Comparison of ENCODE assay signal across 20 cellular contexts in the genomic region with DNA sequence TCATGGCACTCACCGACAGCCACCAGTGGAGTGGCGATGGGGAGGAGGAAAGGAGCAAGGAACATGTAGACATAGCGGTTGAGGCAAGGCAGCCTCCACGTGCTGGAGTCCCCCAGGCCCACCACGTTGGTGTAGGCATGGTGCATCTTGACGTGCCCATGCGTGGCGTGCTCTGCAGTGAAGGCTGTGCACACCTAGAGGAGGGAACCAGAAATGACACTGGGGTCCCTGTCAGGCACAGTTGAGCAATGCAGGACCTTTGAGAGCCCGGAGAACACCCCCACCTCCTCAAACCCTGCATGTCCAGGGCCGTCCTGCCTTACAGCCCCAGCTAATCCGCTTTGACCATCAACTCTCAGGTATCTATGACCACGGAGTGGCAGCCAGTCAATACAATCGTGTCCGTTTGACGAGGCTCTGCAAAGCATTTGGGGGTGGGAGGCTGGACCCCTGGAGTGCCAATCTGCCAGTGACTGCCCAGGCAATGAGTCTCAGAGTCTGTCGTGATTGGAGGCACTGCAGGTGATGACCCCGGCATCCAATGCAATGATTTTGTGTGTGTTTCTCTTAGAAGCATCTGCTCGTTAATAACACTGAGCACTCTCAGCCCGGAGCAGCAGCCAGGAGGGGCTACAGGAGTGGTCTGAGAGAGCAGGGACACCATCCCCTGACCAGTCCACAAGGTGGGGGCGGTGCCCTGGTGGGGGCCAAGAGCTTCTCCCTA. TPM values are rescaled to one million over a fixed set of nuclear protein-coding genes. Genes with fewer than 3 reads are reported as not detected.
A peak's percentile ranks its signal among the peaks of the same experiment; 100 is the strongest.
DNase-seq lines count a peak whose midpoint lies in the region; ATAC-seq, FAIRE-seq and TF ChIP-seq lines count a peak whose summit lies in the region.
"Had no signal": no experiment of that assay in that cellular context is flagged by ENCODE, and none has a peak within 500 bp of the region (broad histone marks: within the 10 kb centered on the region; RNA-seq: fewer than 3 reads in every experiment).

No MANE protein-coding gene starts in this region.

- no peak overlapping the region for H3K9ac ChIP-seq in HepG2 (ENCODE audit: insufficient read depth, low read depth, low read length)
- no peak overlapping the region for H3K9ac ChIP-seq in endodermal cell (ENCODE audit: extremely low read depth, low read length, poor library complexity, severe bottlenecking)
- H3K9ac ChIP-seq: KMS-11 had no signal

- H3K27ac Mint-ChIP-seq in endodermal cell (no peak overlapping the region), CD14-positive monocyte (no peak overlapping the region)
- H3K27ac Mint-ChIP-seq: CD4-positive, alpha-beta memory T cell had no signal

- no peak overlapping the region for H2AFZ ChIP-seq in HepG2 (ENCODE audit: low read length)

- TF ChIP-seq RAD21 in HepG2 (CRISPR knock-in tag; IDR thresholded peaks at IDR 0.05), result no peak

- ATAC-seq in HepG2 (peak; percentile 64), right lobe of liver (no peak), GM21423 (IDR thresholded peaks at IDR 0.05; ENCODE audit: unreplicated experiment) (no peak)
- ATAC-seq: GM12878 had no signal

- FAIRE-seq in HepG2 (lab: Jason Lieb, UNC) (no peak), urothelium cell line (lab: Jason Lieb, UNC) (peak; percentile 27)
- FAIRE-seq: GM12878, GM18507, H54 had no signal

- H3K4me2 ChIP-seq in HepG2 (ENCODE audit: low read depth, low read length), result no peak overlapping the region
- H3K4me2 ChIP-seq: KMS-11 had no signal

- no peak overlapping the region for H3K4me3 Mint-ChIP-seq in endodermal cell
- no peak overlapping the region for H3K4me3 Mint-ChIP-seq in CD14-positive monocyte
- H3K4me3 Mint-ChIP-seq: CD4-positive, alpha-beta memory T cell had no signal

- H3K4me1 Mint-ChIP-seq in endodermal cell, result no peaks in the 10 kb centered on the region
- H3K4me1 Mint-ChIP-seq in CD14-positive monocyte, result peaks cover 32% of the 10 kb centered on the region
- H3K4me1 Mint-ChIP-seq: CD4-positive, alpha-beta memory T cell had no signal

- no peaks in the 10 kb centered on the region for H3K36me3 Mint-ChIP-seq in endodermal cell (ENCODE audit: low read depth)
- H3K36me3 Mint-ChIP-seq in CD14-positive monocyte, result no peaks in the 10 kb centered on the region
- H3K36me3 Mint-ChIP-seq: CD4-positive, alpha-beta memory T cell had no signal

- no peak overlapping the region for H3K27ac ChIP-seq in HepG2 (ENCODE audit: extremely low read length, insufficient read depth, low read length)
- H3K27ac ChIP-seq in right lobe of liver, result no peak overlapping the region
- H3K27ac ChIP-seq in endodermal cell (ENCODE audit: low read depth, low read length), result no peak overlapping the region
- H3K27ac ChIP-seq: 22Rv1, KMS-11 had no signal

- TF ChIP-seq POLR2A in HepG2 (IDR thresholded peaks at IDR 0.05; ENCODE audit: insufficient read depth in 1 of 2, low read depth in 2 of 2, low read length in 2 of 2) (no peak), right lobe of liver (IDR thresholded peaks at IDR 0.05) (no peak)

- H3K27me3 Mint-ChIP-seq in endodermal cell (ENCODE audit: insufficient read depth) (peaks cover 20% of the 10 kb centered on the region), CD14-positive monocyte (ENCODE audit: low read depth in 3 of 3) (peaks cover 3 to 16% (median 14%) of the 10 kb centered on the region in 3 donors)

- H3K9me3 Mint-ChIP-seq in endodermal cell, result no peaks in the 10 kb centered on the region
- peaks cover 0 to 5% (median 0%) of the 10 kb centered on the region in 7 donors for H3K9me3 Mint-ChIP-seq in CD14-positive monocyte

- TF ChIP-seq EP300 in HepG2 (IDR thresholded peaks at IDR 0.05; ENCODE audit: low read depth in 2 of 2, low read length in 2 of 2) (no peak), HepG2 (CRISPR knock-in tag; IDR thresholded peaks at IDR 0.05; ENCODE audit: borderline replicate concordance) (no peak)

- H4K20me1 ChIP-seq in HepG2 (ENCODE audit: insufficient read depth, low read length), result no peaks in the 10 kb centered on the region

- H3K4me1 ChIP-seq in HepG2 (ENCODE audit: insufficient read depth, low read length), result peaks cover 12% of the 10 kb centered on the region
- peaks cover 0 to under 1% (median 0%) of the 10 kb centered on the region in 4 donors for H3K4me1 ChIP-seq in right lobe of liver
- H3K4me1 ChIP-seq in endodermal cell (ENCODE audit: control insufficient read depth, insufficient read depth, low read length), result no peaks in the 10 kb centered on the region
- H3K4me1 ChIP-seq: Caco-2 had no signal

- H3K79me2 ChIP-seq in HepG2 (ENCODE audit: insufficient read depth, low read length), result no peaks in the 10 kb centered on the region

- H3K9me3 ChIP-seq in HepG2 (ENCODE audit: low read length) (no peaks in the 10 kb centered on the region), right lobe of liver (no peaks in the 10 kb centered on the region), endodermal cell (ENCODE audit: control insufficient read depth, low read length) (no peaks in the 10 kb centered on the region)
- H3K9me3 ChIP-seq: Caco-2 had no signal

- H3K36me3 ChIP-seq in HepG2 (replicated peaks in 1 of 2; ENCODE audit: control insufficient read depth in 1 of 2, insufficient read depth in 2 of 2, low read length in 2 of 2), result no peaks in the 10 kb centered on the region
- no peaks in the 10 kb centered on the region for H3K36me3 ChIP-seq in right lobe of liver
- H3K36me3 ChIP-seq in endodermal cell (ENCODE audit: control insufficient read depth, insufficient read depth, low read length), result no peaks in the 10 kb centered on the region

- H3K4me3 ChIP-seq in HepG2 (replicated peaks in 1 of 3; ENCODE audit: insufficient read depth in 1 of 3, low read depth in 2 of 3, low read length in 3 of 3) (no peak overlapping the region), right lobe of liver (no peak overlapping the region), endodermal cell (ENCODE audit: low read length) (no peak overlapping the region)
- H3K4me3 ChIP-seq: GM12878 had no signal

- intact Hi-C loops in HepG2 (cut with micrococcal nuclease; ENCODE audit: unreplicated experiment) (no loop called here), right lobe of liver (cut with DNase I) (no loop called here), CD14-positive monocyte (cut with micrococcal nuclease) (no loop called here)

- peaks cover 15 to 70% of the 10 kb centered on the region in 2 experiments; a peak in 4 of 5 replicates for H3K27me3 ChIP-seq in HepG2 (ENCODE audit: control insufficient read depth in 1 of 2, insufficient read depth in 2 of 2, low read length in 2 of 2)
- no peaks in the 10 kb centered on the region for H3K27me3 ChIP-seq in right lobe of liver
- peaks cover 7% of the 10 kb centered on the region for H3K27me3 ChIP-seq in endodermal cell (ENCODE audit: control insufficient read depth, insufficient read depth, low read length, poor library complexity, severe bottlenecking)

- BruUV-seq in HepG2 (replicated peaks; lab: Mats Ljungman, UMichigan), result no TSS peak

- DNase-seq in HepG2 (ENCODE audit: low spot score), result no peak
- no peak for DNase-seq in right lobe of liver
- DNase-seq in NCI-H69 (lab: John Stamatoyannopoulos, UW), result peak; percentile 23
- peak; percentile 59 for DNase-seq in endodermal cell
- no peak for DNase-seq in urothelium cell line (ENCODE audit: low spot score)
- no peak for DNase-seq in CD14-positive monocyte (ENCODE audit: low spot score)
- no peak for DNase-seq in G401 (ENCODE audit: low spot score)
- DNase-seq: AML-193; C1 segment of cervical spinal cord; Caco-2; CD4-positive, alpha-beta memory T cell; DND-41; GF-D8 had no signal

- in situ Hi-C loops in HepG2 (cut with HindIII; ENCODE audit: extremely low pct_ligation_motif_present, low pct_unique_long_range_greater_than_20kb), result no loop called here
- in situ Hi-C loops in G401 (cut with HindIII; ENCODE audit: low sequenced_read_pairs), result no loop called here

- POLR2A ChIA-PET in HepG2 (lab: Yijun Ruan, JAX), result interaction anchor here (2.8 kb wide), 1 partner anchor 10 kb away, joined by 17 read pairs; a partner anchor contains a TSS

- CTCF ChIA-PET in HepG2 (lab: Yijun Ruan, JAX; ENCODE audit: low intra/inter-chr PET ratio, low total read pairs), result no interaction called here

- TF ChIP-seq CTCF in HepG2 (CRISPR knock-in tag; IDR thresholded peaks at IDR 0.05) (no peak), right lobe of liver (IDR thresholded peaks at IDR 0.05) (no peak), endodermal cell (conservative IDR thresholded peaks at IDR 0.05) (no peak), CD14-positive monocyte (IDR thresholded peaks at IDR 0.05) (no peak)

- 29% methylated on average over 18 of the region's 20 CpGs for whole genome bisulfite sequencing in HepG2 (ENCODE audit: low lambda C conversion rate)
- WGBS in right lobe of liver (ENCODE audit: insufficient coverage, low coverage, low lambda C conversion rate, missing lambda C conversion rate), result 100% methylated on average over 1 of the region's 20 CpGs
- 84 to 85% methylated on average over 17 to 20 of the region's 20 CpGs for WGBS in endodermal cell (ENCODE audit: insufficient coverage in 1 of 2, insufficient read length in 1 of 2), 2 experiments

RNA-seq across cellular contexts. Expression of a gene that starts 9.9 kb away (rescaled TPM):
- total RNA-seq in HepG2 (2016; rRNA removed; fragmentation: Illumina TruSeq; extraction: Trizol) (99.0 and 116 TPM in 2 replicates), right lobe of liver (10 to 100 TPM in 2 of 6 experiments, 1 to 10 TPM in 4; 7.7 to 18.7 (median 8.6) TPM), endodermal cell (10 to 100 TPM; 17.3 to 19.4 TPM)
- total RNA-seq in HepG2 (2016; cell fraction: cytosol; rRNA removed; fragmentation: Illumina TruSeq; extraction: Trizol; ENCODE audit: low read depth), result 17.2 and 18.6 TPM in 2 replicates
- 96.0 and 122 TPM in 2 replicates for total RNA-seq in HepG2 (2016; cell fraction: insoluble cytoplasmic fraction; rRNA removed; fragmentation: Illumina TruSeq; extraction: Trizol)
- 33.1 and 34.8 TPM in 2 replicates for total RNA-seq in HepG2 (2016; cell fraction: membrane; rRNA removed; fragmentation: Illumina TruSeq; extraction: Trizol)
- 59.6 and 66.9 TPM in 2 replicates for total RNA-seq in HepG2 (2016; cell fraction: nucleus; rRNA removed; fragmentation: Illumina TruSeq; extraction: Trizol)
- polyA plus RNA-seq in HepG2 (2011; rRNA removed) (23.4 and 27.7 TPM in 2 replicates), CD14-positive monocyte (1 to 10 TPM; 6.2 to 7.3 TPM)
- 25.9 and 36.5 TPM in 2 replicates for polyA plus RNA-seq in HepG2 (2011; cell fraction: cytosol; rRNA removed)
- 50.2 and 50.3 TPM in 2 replicates for polyA plus RNA-seq in HepG2 (2011; cell fraction: nucleus; rRNA removed)
- polyA plus RNA-seq in HepG2 (2012), result 12.3 and 15.3 TPM in 2 replicates
- polyA plus RNA-seq in HepG2 (2016; cell fraction: cytosol; fragmentation: Illumina TruSeq; extraction: Trizol; ENCODE audit: low read depth), result 13.6 and 16.1 TPM in 2 replicates
- 83.4 and 93.7 TPM in 2 replicates for polyA plus RNA-seq in HepG2 (2016; cell fraction: insoluble cytoplasmic fraction; fragmentation: Illumina TruSeq; extraction: Trizol; ENCODE audit: low read depth)
- polyA plus RNA-seq in HepG2 (2016; cell fraction: membrane; fragmentation: Illumina TruSeq; extraction: Trizol; ENCODE audit: low read depth), result 21.8 and 25.0 TPM in 2 replicates
- 111 and 113 TPM in 2 replicates for polyA plus RNA-seq in HepG2 (2016; cell fraction: nucleus; fragmentation: Illumina TruSeq; extraction: Trizol; ENCODE audit: insufficient read depth, low read depth)
- polyA minus RNA-seq in HepG2 (2011; rRNA and poly(A)+ RNA removed; ENCODE audit: low replicate concordance), result 11.0 and 40.8 TPM in 2 replicates
- polyA minus RNA-seq in HepG2 (2011; cell fraction: cytosol; rRNA and poly(A)+ RNA removed), result 14.0 and 15.4 TPM in 2 replicates
- polyA minus RNA-seq in HepG2 (2011; cell fraction: nucleus; rRNA and poly(A)+ RNA removed), result 10.0 and 10.6 TPM in 2 replicates
- polyA plus RNA-seq in endodermal cell (2013, experiment 1 of 2), result 14.8 TPM
- 13.9 TPM for polyA plus RNA-seq in endodermal cell (2013, experiment 2 of 2)
- total RNA-seq in G401 (2014; rRNA removed; shearing (Covaris generic)), result 120 and 154 TPM in 2 replicates

RNA-seq across cellular contexts. Expression of a gene that starts 10.8 kb away (rescaled TPM):
- total RNA-seq in HepG2 (2016; rRNA removed; fragmentation: Illumina TruSeq; extraction: Trizol) (0.11 TPM in 1 of 2 replicates, not detected in the other), right lobe of liver (1 to 10 TPM; 2.1 to 6.1 (median 3.7) TPM), endodermal cell (1 to 10 TPM; 4.7 to 5.7 TPM)
- total RNA-seq in HepG2 (2016; cell fraction: cytosol; rRNA removed; fragmentation: Illumina TruSeq; extraction: Trizol; ENCODE audit: low read depth), result 0.09 TPM in 1 of 2 replicates, not detected in the other
- 0.11 TPM in 1 of 2 replicates, not detected in the other for total RNA-seq in HepG2 (2016; cell fraction: insoluble cytoplasmic fraction; rRNA removed; fragmentation: Illumina TruSeq; extraction: Trizol)
- total RNA-seq in HepG2 (2016; cell fraction: membrane; rRNA removed; fragmentation: Illumina TruSeq; extraction: Trizol), result not detected in 2 replicates
- total RNA-seq in HepG2 (2016; cell fraction: nucleus; rRNA removed; fragmentation: Illumina TruSeq; extraction: Trizol), result 0.28 TPM in 1 of 2 replicates, not detected in the other
- polyA plus RNA-seq in HepG2 (2011; rRNA removed) (0.11 and 0.20 TPM in 2 replicates), CD14-positive monocyte (not detected)
- 0.14 and 0.15 TPM in 2 replicates for polyA plus RNA-seq in HepG2 (2011; cell fraction: cytosol; rRNA removed)
- 0.47 and 1.1 TPM in 2 replicates for polyA plus RNA-seq in HepG2 (2011; cell fraction: nucleus; rRNA removed)
- polyA plus RNA-seq in HepG2 (2012), result not detected in 2 replicates
- 0.18 TPM in 1 of 2 replicates, not detected in the other for polyA plus RNA-seq in HepG2 (2016; cell fraction: cytosol; fragmentation: Illumina TruSeq; extraction: Trizol; ENCODE audit: low read depth)
- 0.10 TPM in 1 of 2 replicates, not detected in the other for polyA plus RNA-seq in HepG2 (2016; cell fraction: insoluble cytoplasmic fraction; fragmentation: Illumina TruSeq; extraction: Trizol; ENCODE audit: low read depth)
- polyA plus RNA-seq in HepG2 (2016; cell fraction: membrane; fragmentation: Illumina TruSeq; extraction: Trizol; ENCODE audit: low read depth), result not detected in 2 replicates
- polyA plus RNA-seq in HepG2 (2016; cell fraction: nucleus; fragmentation: Illumina TruSeq; extraction: Trizol; ENCODE audit: insufficient read depth, low read depth), result not detected in 2 replicates
- 0.32 TPM in 1 of 2 replicates, not detected in the other for polyA minus RNA-seq in HepG2 (2011; rRNA and poly(A)+ RNA removed; ENCODE audit: low replicate concordance)
- polyA minus RNA-seq in HepG2 (2011; cell fraction: cytosol; rRNA and poly(A)+ RNA removed), result not detected in 2 replicates
- polyA minus RNA-seq in HepG2 (2011; cell fraction: nucleus; rRNA and poly(A)+ RNA removed), result not detected in 2 replicates
- polyA plus RNA-seq in endodermal cell (2013, experiment 1 of 2), result 0.68 TPM
- polyA plus RNA-seq in endodermal cell (2013, experiment 2 of 2), result 0.33 TPM
- total RNA-seq in G401 (2014; rRNA removed; shearing (Covaris generic)), result not detected in 2 replicates
- total RNA-seq: CD4-positive, alpha-beta memory T cell; GM12878; HT-29 had no signal
- polyA plus RNA-seq: CD4-positive, alpha-beta memory T cell; GM12878 had no signal

RNA-seq across cellular contexts. Expression of a gene that starts 23.0 kb away (rescaled TPM):
- total RNA-seq in HepG2 (2016; rRNA removed; fragmentation: Illumina TruSeq; extraction: Trizol) (0.11 TPM in 1 of 2 replicates, not detected in the other), right lobe of liver (under 1 TPM in 2 of 6 experiments, not detected in 4; 0.10 to 0.13 TPM), endodermal cell (under 1 TPM; 0.24 to 0.31 TPM)
- total RNA-seq in HepG2 (2016; cell fraction: cytosol; rRNA removed; fragmentation: Illumina TruSeq; extraction: Trizol; ENCODE audit: low read depth), result not detected in 2 replicates
- total RNA-seq in HepG2 (2016; cell fraction: insoluble cytoplasmic fraction; rRNA removed; fragmentation: Illumina TruSeq; extraction: Trizol), result 0.15 TPM in 1 of 2 replicates, not detected in the other
- total RNA-seq in HepG2 (2016; cell fraction: membrane; rRNA removed; fragmentation: Illumina TruSeq; extraction: Trizol), result not detected in 2 replicates
- 0.28 and 0.44 TPM in 2 replicates for total RNA-seq in HepG2 (2016; cell fraction: nucleus; rRNA removed; fragmentation: Illumina TruSeq; extraction: Trizol)
- polyA plus RNA-seq in HepG2 (2011; rRNA removed) (0.03 and 0.07 TPM in 2 replicates), CD14-positive monocyte (not detected)
- 0.01 TPM in 2 replicates for polyA plus RNA-seq in HepG2 (2011; cell fraction: cytosol; rRNA removed)
- polyA plus RNA-seq in HepG2 (2011; cell fraction: nucleus; rRNA removed), result 0.17 and 0.29 TPM in 2 replicates
- polyA plus RNA-seq in HepG2 (2012), result 0.03 and 0.08 TPM in 2 replicates
- polyA plus RNA-seq in HepG2 (2016; cell fraction: cytosol; fragmentation: Illumina TruSeq; extraction: Trizol; ENCODE audit: low read depth), result not detected in 2 replicates
- not detected in 2 replicates for polyA plus RNA-seq in HepG2 (2016; cell fraction: insoluble cytoplasmic fraction; fragmentation: Illumina TruSeq; extraction: Trizol; ENCODE audit: low read depth)
- not detected in 2 replicates for polyA plus RNA-seq in HepG2 (2016; cell fraction: membrane; fragmentation: Illumina TruSeq; extraction: Trizol; ENCODE audit: low read depth)
- polyA plus RNA-seq in HepG2 (2016; cell fraction: nucleus; fragmentation: Illumina TruSeq; extraction: Trizol; ENCODE audit: insufficient read depth, low read depth), result 0.15 and 0.44 TPM in 2 replicates
- polyA minus RNA-seq in HepG2 (2011; rRNA and poly(A)+ RNA removed; ENCODE audit: low replicate concordance), result 0.14 TPM in 1 of 2 replicates, not detected in the other
- polyA minus RNA-seq in HepG2 (2011; cell fraction: cytosol; rRNA and poly(A)+ RNA removed), result not detected in 2 replicates
- 0.52 TPM in 1 of 2 replicates, not detected in the other for polyA minus RNA-seq in HepG2 (2011; cell fraction: nucleus; rRNA and poly(A)+ RNA removed)
- 0.36 TPM for polyA plus RNA-seq in endodermal cell (2013, experiment 1 of 2)
- polyA plus RNA-seq in endodermal cell (2013, experiment 2 of 2), result 0.33 TPM
- total RNA-seq in G401 (2014; rRNA removed; shearing (Covaris generic)), result 0.37 and 1.3 TPM in 2 replicates
- polyA plus RNA-seq: CD4-positive, alpha-beta memory T cell had no signal

RNA-seq across cellular contexts. Expression of a gene that starts 40.4 kb away (rescaled TPM):
- total RNA-seq in HepG2 (2016; rRNA removed; fragmentation: Illumina TruSeq; extraction: Trizol) (0.04 TPM in 1 of 2 replicates, not detected in the other), right lobe of liver (not detected), endodermal cell (under 1 TPM; 0.11 to 0.13 TPM)
- total RNA-seq in HepG2 (2016; cell fraction: cytosol; rRNA removed; fragmentation: Illumina TruSeq; extraction: Trizol; ENCODE audit: low read depth), result not detected in 2 replicates
- not detected in 2 replicates for total RNA-seq in HepG2 (2016; cell fraction: insoluble cytoplasmic fraction; rRNA removed; fragmentation: Illumina TruSeq; extraction: Trizol)
- total RNA-seq in HepG2 (2016; cell fraction: membrane; rRNA removed; fragmentation: Illumina TruSeq; extraction: Trizol), result not detected in 2 replicates
- total RNA-seq in HepG2 (2016; cell fraction: nucleus; rRNA removed; fragmentation: Illumina TruSeq; extraction: Trizol), result not detected in 2 replicates
- polyA plus RNA-seq in HepG2 (2011; rRNA removed) (not detected in 2 replicates), CD14-positive monocyte (not detected)
- polyA plus RNA-seq in HepG2 (2011; cell fraction: cytosol; rRNA removed), result 0.01 TPM in 1 of 2 replicates, not detected in the other
- 0.03 and 0.08 TPM in 2 replicates for polyA plus RNA-seq in HepG2 (2011; cell fraction: nucleus; rRNA removed)
- not detected in 2 replicates for polyA plus RNA-seq in HepG2 (2012)
- polyA plus RNA-seq in HepG2 (2016; cell fraction: cytosol; fragmentation: Illumina TruSeq; extraction: Trizol; ENCODE audit: low read depth), result not detected in 2 replicates
- not detected in 2 replicates for polyA plus RNA-seq in HepG2 (2016; cell fraction: insoluble cytoplasmic fraction; fragmentation: Illumina TruSeq; extraction: Trizol; ENCODE audit: low read depth)
- polyA plus RNA-seq in HepG2 (2016; cell fraction: membrane; fragmentation: Illumina TruSeq; extraction: Trizol; ENCODE audit: low read depth), result not detected in 2 replicates
- not detected in 2 replicates for polyA plus RNA-seq in HepG2 (2016; cell fraction: nucleus; fragmentation: Illumina TruSeq; extraction: Trizol; ENCODE audit: insufficient read depth, low read depth)
- 0.05 TPM in 1 of 2 replicates, not detected in the other for polyA minus RNA-seq in HepG2 (2011; rRNA and poly(A)+ RNA removed; ENCODE audit: low replicate concordance)
- polyA minus RNA-seq in HepG2 (2011; cell fraction: cytosol; rRNA and poly(A)+ RNA removed), result not detected in 2 replicates
- polyA minus RNA-seq in HepG2 (2011; cell fraction: nucleus; rRNA and poly(A)+ RNA removed), result 0.12 and 0.13 TPM in 2 replicates
- polyA plus RNA-seq in endodermal cell (2013, experiment 1 of 2), result 0.32 TPM
- 0.25 TPM for polyA plus RNA-seq in endodermal cell (2013, experiment 2 of 2)
- 1.4 and 1.9 TPM in 2 replicates for total RNA-seq in G401 (2014; rRNA removed; shearing (Covaris generic))
- total RNA-seq: CD4-positive, alpha-beta memory T cell; HT-29 had no signal
- polyA plus RNA-seq: CD4-positive, alpha-beta memory T cell had no signal

RNA-seq across cellular contexts. Expression of a gene that starts 41.4 kb away (rescaled TPM):
- total RNA-seq in HepG2 (2016; rRNA removed; fragmentation: Illumina TruSeq; extraction: Trizol) (not detected in 2 replicates), right lobe of liver (not detected), endodermal cell (not detected)
- total RNA-seq in HepG2 (2016; cell fraction: cytosol; rRNA removed; fragmentation: Illumina TruSeq; extraction: Trizol; ENCODE audit: low read depth), result not detected in 2 replicates
- not detected in 2 replicates for total RNA-seq in HepG2 (2016; cell fraction: insoluble cytoplasmic fraction; rRNA removed; fragmentation: Illumina TruSeq; extraction: Trizol)
- total RNA-seq in HepG2 (2016; cell fraction: membrane; rRNA removed; fragmentation: Illumina TruSeq; extraction: Trizol), result not detected in 2 replicates
- total RNA-seq in HepG2 (2016; cell fraction: nucleus; rRNA removed; fragmentation: Illumina TruSeq; extraction: Trizol), result not detected in 2 replicates
- polyA plus RNA-seq in HepG2 (2011; rRNA removed) (not detected in 2 replicates), CD14-positive monocyte (not detected)
- not detected in 2 replicates for polyA plus RNA-seq in HepG2 (2011; cell fraction: cytosol; rRNA removed)
- 0.06 TPM in 1 of 2 replicates, not detected in the other for polyA plus RNA-seq in HepG2 (2011; cell fraction: nucleus; rRNA removed)
- not detected in 2 replicates for polyA plus RNA-seq in HepG2 (2012)
- polyA plus RNA-seq in HepG2 (2016; cell fraction: cytosol; fragmentation: Illumina TruSeq; extraction: Trizol; ENCODE audit: low read depth), result not detected in 2 replicates
- polyA plus RNA-seq in HepG2 (2016; cell fraction: insoluble cytoplasmic fraction; fragmentation: Illumina TruSeq; extraction: Trizol; ENCODE audit: low read depth), result not detected in 2 replicates
- polyA plus RNA-seq in HepG2 (2016; cell fraction: membrane; fragmentation: Illumina TruSeq; extraction: Trizol; ENCODE audit: low read depth), result not detected in 2 replicates
- not detected in 2 replicates for polyA plus RNA-seq in HepG2 (2016; cell fraction: nucleus; fragmentation: Illumina TruSeq; extraction: Trizol; ENCODE audit: insufficient read depth, low read depth)
- polyA minus RNA-seq in HepG2 (2011; rRNA and poly(A)+ RNA removed; ENCODE audit: low replicate concordance), result not detected in 2 replicates
- polyA minus RNA-seq in HepG2 (2011; cell fraction: cytosol; rRNA and poly(A)+ RNA removed), result not detected in 2 replicates
- not detected in 2 replicates for polyA minus RNA-seq in HepG2 (2011; cell fraction: nucleus; rRNA and poly(A)+ RNA removed)
- polyA plus RNA-seq in endodermal cell (2013, experiment 1 of 2), result not detected
- not detected for polyA plus RNA-seq in endodermal cell (2013, experiment 2 of 2)
- total RNA-seq in G401 (2014; rRNA removed; shearing (Covaris generic)), result not detected in 2 replicates
- total RNA-seq: Caco-2; CD4-positive, alpha-beta memory T cell; GM12878; HT-29 had no signal
- polyA plus RNA-seq: CD4-positive, alpha-beta memory T cell; GM12878 had no signal

Comparison
In these comparisons a context has a peak if more than half of its experiments do, and no peak if none do; other contexts are left out.
1. DNase-seq: peak in NCI-H69 (single experiment) and endodermal cell (single experiment); none in HepG2 (single experiment), right lobe of liver (0 of 3), urothelium cell line (single experiment), CD14-positive monocyte (single experiment) and G401 (single experiment).